In the genomic region with DNA sequence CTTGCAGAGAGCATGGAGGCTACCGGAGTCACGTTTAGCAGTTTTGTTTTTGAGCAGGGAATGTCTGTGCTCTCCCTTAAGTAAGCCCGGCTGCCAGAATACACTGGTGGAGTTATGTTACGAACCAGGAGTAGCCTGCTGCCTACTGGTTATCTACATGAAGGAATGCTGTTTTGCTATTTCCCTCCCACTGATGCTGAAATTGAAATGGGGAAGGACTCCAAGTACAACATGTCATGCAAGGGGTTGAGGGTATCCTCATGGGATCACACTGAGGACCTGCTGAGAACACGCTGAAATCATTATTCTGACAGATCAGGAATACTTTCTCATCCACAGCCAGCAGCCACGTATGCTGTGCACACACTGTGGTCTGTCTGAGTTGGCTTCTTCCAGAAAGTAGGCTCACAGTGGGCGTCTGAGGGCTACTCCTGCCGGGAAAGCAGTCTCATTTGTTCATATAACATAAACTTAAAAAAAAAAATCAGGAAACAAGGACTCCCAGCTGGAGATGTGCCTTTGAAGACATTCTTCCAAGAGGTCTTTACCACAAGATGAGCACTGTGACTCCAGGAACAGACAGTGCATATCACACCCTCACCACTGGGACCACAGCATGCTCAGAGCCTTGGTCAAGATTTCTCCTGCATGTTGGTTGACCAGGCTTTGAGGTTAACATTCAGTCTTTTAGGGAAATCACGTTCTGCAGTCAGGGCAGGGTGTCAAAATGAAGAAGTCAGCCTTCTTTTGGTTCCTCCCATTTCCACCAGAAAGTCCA, we compare ENCODE assay signal across 14 cellular contexts.
DNase-seq lines count a peak whose midpoint lies in the region; ATAC-seq and TF ChIP-seq lines count a peak whose summit lies in the region.
"Had no signal": no experiment of that assay in that cellular context is flagged by ENCODE, and none has a peak within 500 bp of the region (broad histone marks: within the 10 kb centered on the region; RNA-seq: fewer than 3 reads in every experiment).

No MANE protein-coding gene starts in this region.

- DNase-seq in SK-N-SH (no peak), fibroblast of the aortic adventitia (ENCODE audit: low read depth) (peak; percentile 99), mucosa of descending colon (peak in 1 of 3 donors; percentile 51), uterus (peak; percentile 28 to 49), NCI-H187 treated with DMSO at 0.1 percent for 48 hours (lab: John Stamatoyannopoulos, UW) (no peak), Karpas-422 (no peak), NCI-H748 treated with DMSO at 0.1 percent for 48 hours (lab: John Stamatoyannopoulos, UW) (no peak)
- DNase-seq: EL, kidney glomerular epithelial cell, NCI-H1436, NCI-H526 had no signal

- TF ChIP-seq RAD21 in SK-N-SH (IDR thresholded peaks at IDR 0.05; ENCODE audit: low read length) = no peak

- CTCF ChIA-PET in SK-N-SH (lab: Yijun Ruan, JAX) = interaction anchor here (0.8 to 2.0 kb wide), 5 partner anchors 8 to 293 kb away, joined by 3 to 8 read pairs (median 4); no protein-coding TSS in a partner anchor

- ATAC-seq in SK-N-SH treated with all-trans-retinoic acid at 6 μM for 48 hours = peak; percentile 69
- ATAC-seq in mucosa of descending colon = peak; percentile 7

- no peaks in the 10 kb centered on the region for H3F3A ChIP-seq in SK-N-SH (replicated peaks; ENCODE audit: insufficient read depth)

- H3K9me2 ChIP-seq in SK-N-SH = no peaks in the 10 kb centered on the region
- H3K9me2 ChIP-seq in Karpas-422 (replicated peaks; ENCODE audit: insufficient read depth, low read length) = no peaks in the 10 kb centered on the region

- no peak overlapping the region for H2AFZ ChIP-seq in SK-N-SH (ENCODE audit: low read depth)
- no peak overlapping the region for H2AFZ ChIP-seq in Karpas-422 (ENCODE audit: low read length)

- WGBS in SK-N-SH (ENCODE audit: low lambda C conversion rate) = 90% methylated on average over 8 of the region's 9 CpGs

- no peak overlapping the region; a peak in 1 of 4 replicates for H3K27ac ChIP-seq in SK-N-SH (ENCODE audit: low read depth in 2 of 2, low read length in 1 of 2)
- H3K27ac ChIP-seq in uterus = peak overlapping the region; percentile 17 to 61
- H3K27ac ChIP-seq in Karpas-422 (ENCODE audit: low read length) = no peak overlapping the region
- H3K27ac ChIP-seq: 22Rv1 had no signal

- H3K27me3 ChIP-seq in SK-N-SH (ENCODE audit: insufficient read depth) (no peaks in the 10 kb centered on the region), uterus (no peaks in the 10 kb centered on the region), Karpas-422 (ENCODE audit: low read length) (no peaks in the 10 kb centered on the region)
- H3K27me3 ChIP-seq: adrenal gland had no signal

- no peak overlapping the region for H3K4me2 ChIP-seq in SK-N-SH
- H3K4me2 ChIP-seq in Karpas-422 (ENCODE audit: low read depth, low read length, poor library complexity, severe bottlenecking) = no peak overlapping the region

- H3K9ac ChIP-seq in SK-N-SH = no peak overlapping the region
- H3K9ac ChIP-seq in Karpas-422 (ENCODE audit: low read length) = no peak overlapping the region

- no peak overlapping the region for H3K4me3 ChIP-seq in SK-N-SH (ENCODE audit: low read depth in 2 of 2, low read length in 1 of 2)
- H3K4me3 ChIP-seq in fibroblast of the aortic adventitia (ENCODE audit: low read depth, low read length) = no peak overlapping the region
- no peak overlapping the region for H3K4me3 ChIP-seq in mucosa of descending colon
- H3K4me3 ChIP-seq in uterus = no peak overlapping the region
- no peak overlapping the region for H3K4me3 ChIP-seq in Karpas-422 (ENCODE audit: low read length)
- H3K4me3 ChIP-seq: adrenal gland had no signal

- no peak for TF ChIP-seq CTCF in SK-N-SH (IDR thresholded peaks at IDR 0.05)
- peak; percentile 26 for TF ChIP-seq CTCF in fibroblast of the aortic adventitia (IDR thresholded peaks at IDR 0.05; ENCODE audit: insufficient read depth, low read length)
- TF ChIP-seq CTCF in mucosa of descending colon (IDR thresholded peaks at IDR 0.05) = no peak
- TF ChIP-seq CTCF in uterus (IDR thresholded peaks at IDR 0.05) = no peak

- H4K20me1 ChIP-seq in SK-N-SH (ENCODE audit: insufficient read depth) (no peaks in the 10 kb centered on the region), Karpas-422 (ENCODE audit: insufficient read depth, low read depth, low read length) (no peaks in the 10 kb centered on the region)

- POLR2A ChIA-PET in SK-N-SH (lab: Yijun Ruan, JAX) = no interaction called here

- intact Hi-C loops in mucosa of descending colon (cut with DNase I, micrococcal nuclease) = no loop called here
- intact Hi-C loops in uterus (cut with DNase I; ENCODE audit: low total_unique reads) = no loop called here

- H3K4me1 ChIP-seq in SK-N-SH (ENCODE audit: control insufficient read depth in 1 of 2, insufficient read depth in 2 of 2, low read depth in 1 of 2, low read length in 1 of 2) (peaks cover 0 to 14% of the 10 kb centered on the region in 2 experiments; a peak in 3 of 4 replicates), mucosa of descending colon (ENCODE audit: low read depth) (no peaks in the 10 kb centered on the region), uterus (peaks cover 0 to 5% of the 10 kb centered on the region in 2 donors), Karpas-422 (ENCODE audit: low read length) (no peaks in the 10 kb centered on the region)
- H3K4me1 ChIP-seq: adrenal gland had no signal

- no peaks in the 10 kb centered on the region for H3K9me3 ChIP-seq in SK-N-SH
- H3K9me3 ChIP-seq in mucosa of descending colon = no peaks in the 10 kb centered on the region
- H3K9me3 ChIP-seq in uterus = no peaks in the 10 kb centered on the region
- H3K9me3 ChIP-seq in Karpas-422 (ENCODE audit: low read length) = no peaks in the 10 kb centered on the region
- H3K9me3 ChIP-seq: adrenal gland had no signal

- H3K36me3 ChIP-seq in SK-N-SH (replicated peaks in 1 of 2; ENCODE audit: control insufficient read depth in 1 of 2, insufficient read depth in 2 of 2, low read length in 1 of 2) (no peaks in the 10 kb centered on the region), mucosa of descending colon (ENCODE audit: low read depth) (no peaks in the 10 kb centered on the region), uterus (no peaks in the 10 kb centered on the region), Karpas-422 (ENCODE audit: insufficient read depth, low read length) (no peaks in the 10 kb centered on the region)
- H3K36me3 ChIP-seq: adrenal gland had no signal

- H3K79me2 ChIP-seq in SK-N-SH (ENCODE audit: insufficient read depth) = no peaks in the 10 kb centered on the region
- H3K79me2 ChIP-seq in Karpas-422 (ENCODE audit: low read length) = no peaks in the 10 kb centered on the region

- no peak for TF ChIP-seq EP300 in SK-N-SH (IDR thresholded peaks at IDR 0.05; ENCODE audit: borderline replicate concordance in 1 of 2, low read depth in 1 of 2, low read length in 1 of 2)

- TF ChIP-seq POLR2A in uterus (IDR thresholded peaks at IDR 0.05) = no peak

TF ChIP-seq in SK-N-SH treated with all-trans-retinoic acid at 6 μM for 48 hours, 23 proteins besides CTCF, POLR2A, EP300 and RAD21:
- TF ChIP-seq, protein P1, sequence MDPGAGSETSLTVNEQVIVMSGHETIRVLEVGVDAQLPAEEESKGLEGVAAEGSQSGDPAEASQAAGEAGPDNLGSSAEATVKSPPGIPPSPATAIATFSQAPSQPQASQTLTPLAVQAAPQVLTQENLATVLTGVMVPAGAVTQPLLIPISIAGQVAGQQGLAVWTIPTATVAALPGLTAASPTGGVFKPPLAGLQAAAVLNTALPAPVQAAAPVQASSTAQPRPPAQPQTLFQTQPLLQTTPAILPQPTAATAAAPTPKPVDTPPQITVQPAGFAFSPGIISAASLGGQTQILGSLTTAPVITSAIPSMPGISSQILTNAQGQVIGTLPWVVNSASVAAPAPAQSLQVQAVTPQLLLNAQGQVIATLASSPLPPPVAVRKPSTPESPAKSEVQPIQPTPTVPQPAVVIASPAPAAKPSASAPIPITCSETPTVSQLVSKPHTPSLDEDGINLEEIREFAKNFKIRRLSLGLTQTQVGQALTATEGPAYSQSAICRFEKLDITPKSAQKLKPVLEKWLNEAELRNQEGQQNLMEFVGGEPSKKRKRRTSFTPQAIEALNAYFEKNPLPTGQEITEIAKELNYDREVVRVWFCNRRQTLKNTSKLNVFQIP (CRISPR knock-in tag; IDR thresholded peaks at IDR 0.05; ENCODE audit: borderline replicate concordance, low read depth) = no peak

TF ChIP-seq in SK-N-SH, 30 proteins besides CTCF, POLR2A, EP300 and RAD21 (continues in another document):
- no peak for TF ChIP-seq FOSL2 (IDR thresholded peaks at IDR 0.05; ENCODE audit: borderline replicate concordance, low read depth)
- TF ChIP-seq, protein P2, sequence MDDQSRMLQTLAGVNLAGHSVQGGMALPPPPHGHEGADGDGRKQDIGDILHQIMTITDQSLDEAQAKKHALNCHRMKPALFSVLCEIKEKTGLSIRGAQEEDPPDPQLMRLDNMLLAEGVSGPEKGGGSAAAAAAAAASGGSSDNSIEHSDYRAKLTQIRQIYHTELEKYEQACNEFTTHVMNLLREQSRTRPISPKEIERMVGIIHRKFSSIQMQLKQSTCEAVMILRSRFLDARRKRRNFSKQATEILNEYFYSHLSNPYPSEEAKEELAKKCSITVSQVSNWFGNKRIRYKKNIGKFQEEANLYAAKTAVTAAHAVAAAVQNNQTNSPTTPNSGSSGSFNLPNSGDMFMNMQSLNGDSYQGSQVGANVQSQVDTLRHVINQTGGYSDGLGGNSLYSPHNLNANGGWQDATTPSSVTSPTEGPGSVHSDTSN (IDR thresholded peaks at IDR 0.05) = no peak
- no peak for TF ChIP-seq TEAD4 (IDR thresholded peaks at IDR 0.05; ENCODE audit: borderline replicate concordance, insufficient read depth)
- no peak for TF ChIP-seq TCF12 (IDR thresholded peaks at IDR 0.05)
- no peak for TF ChIP-seq RFX5 (IDR thresholded peaks at IDR 0.05; ENCODE audit: low read length)
- TF ChIP-seq, protein P3, sequence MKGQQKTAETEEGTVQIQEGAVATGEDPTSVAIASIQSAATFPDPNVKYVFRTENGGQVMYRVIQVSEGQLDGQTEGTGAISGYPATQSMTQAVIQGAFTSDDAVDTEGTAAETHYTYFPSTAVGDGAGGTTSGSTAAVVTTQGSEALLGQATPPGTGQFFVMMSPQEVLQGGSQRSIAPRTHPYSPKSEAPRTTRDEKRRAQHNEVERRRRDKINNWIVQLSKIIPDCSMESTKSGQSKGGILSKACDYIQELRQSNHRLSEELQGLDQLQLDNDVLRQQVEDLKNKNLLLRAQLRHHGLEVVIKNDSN (IDR thresholded peaks at IDR 0.05; ENCODE audit: borderline replicate concordance, low read depth) = no peak
- no peak for TF ChIP-seq FOXJ3 (CRISPR knock-in tag; IDR thresholded peaks at IDR 0.05)
- no peak for TF ChIP-seq TAF1 (IDR thresholded peaks at IDR 0.05; ENCODE audit: borderline replicate concordance, low read depth, low read length)
- no peak for TF ChIP-seq YY1 (IDR thresholded peaks at IDR 0.05; ENCODE audit: low read depth)
- TF ChIP-seq NRF1 (IDR thresholded peaks at IDR 0.05; ENCODE audit: low read depth, low read length) = no peak
- no peak for TF ChIP-seq RCOR1 (IDR thresholded peaks at IDR 0.05; ENCODE audit: low read length)

Comparison
In these comparisons a context has a peak if more than half of its experiments do, and no peak if none do; other contexts are left out.
1. DNase-seq: peak in fibroblast of the aortic adventitia (single experiment) and uterus (2 of 2); none in SK-N-SH (single experiment), NCI-H187 treated with DMSO at 0.1 percent for 48 hours (single experiment), Karpas-422 (single experiment) and NCI-H748 treated with DMSO at 0.1 percent for 48 hours (single experiment).
2. H3K27ac ChIP-seq: peak in uterus (2 of 2); none in SK-N-SH (0 of 2) and Karpas-422 (single experiment).